Comparison of ENCODE assay signal across 9 cellular contexts in genomic region chr12:100706029-100706428, GRCh38.
DNase-seq lines count a peak whose midpoint lies in the region; ATAC-seq and TF ChIP-seq lines count a peak whose summit lies in the region.
"Had no signal": no experiment of that assay in that cellular context is flagged by ENCODE, and none has a peak within 500 bp of the region (broad histone marks: within the 10 kb centered on the region; RNA-seq: fewer than 3 reads in every experiment).

No MANE protein-coding gene starts in this region.

- H3K9me3 ChIP-seq in endodermal cell (ENCODE audit: control insufficient read depth, low read length) (no peaks in the 10 kb centered on the region), smooth muscle cell (replicated peaks; ENCODE audit: low read depth) (no peaks in the 10 kb centered on the region)

- H3K79me2 ChIP-seq in smooth muscle cell (ENCODE audit: low read depth): no peaks in the 10 kb centered on the region

- no peak overlapping the region for H2AFZ ChIP-seq in smooth muscle cell (ENCODE audit: low read depth)

- no peak for ATAC-seq in activated T-cell treated with anti-CD3 and anti-CD28 coated beads, Interleukin-2, amount 50 U/mL, for 4 hours
- no peak for ATAC-seq in HG02885 (IDR thresholded peaks at IDR 0.05; ENCODE audit: poor library complexity, unreplicated experiment)

- H3K36me3 ChIP-seq in endodermal cell (ENCODE audit: control insufficient read depth, insufficient read depth, low read length) (no peaks in the 10 kb centered on the region), smooth muscle cell (ENCODE audit: low read depth) (no peaks in the 10 kb centered on the region)

- no peaks in the 10 kb centered on the region for H3F3A ChIP-seq in smooth muscle cell (ENCODE audit: low read depth)

- H3K9ac ChIP-seq in endodermal cell (ENCODE audit: extremely low read depth, low read length, poor library complexity, severe bottlenecking) (no peak overlapping the region), smooth muscle cell (ENCODE audit: low read depth) (peak overlapping the region; percentile 55)

- TF ChIP-seq CTCF in endodermal cell (conservative IDR thresholded peaks at IDR 0.05): no peak
- no peak for TF ChIP-seq CTCF in smooth muscle cell (IDR thresholded peaks at IDR 0.05; ENCODE audit: borderline replicate concordance, insufficient read depth, poor library complexity, severe bottlenecking)

- no peaks in the 10 kb centered on the region for H3K27me3 Mint-ChIP-seq in endodermal cell (ENCODE audit: insufficient read depth)
- H3K27me3 Mint-ChIP-seq in activated T-cell treated with anti-CD3 and anti-CD28 coated beads, Interleukin-2, amount 50 U/mL, for 4 hours (ENCODE audit: low read depth): no peaks in the 10 kb centered on the region
- H3K27me3 Mint-ChIP-seq: activated naive CD8-positive, alpha-beta T cell treated with anti-CD3 and anti-CD28 coated beads, Interleukin-2, amount 10 ng/mL, durations not matched to agents 7 days and 5 days had no signal

- H3K4me3 ChIP-seq in endodermal cell (ENCODE audit: low read length) (no peak overlapping the region), smooth muscle cell (no peak overlapping the region)

- DNase-seq in HCEC 1CT (peak; percentile 98), NCI-H2196 treated with DMSO at 0.1 percent for 48 hours (lab: John Stamatoyannopoulos, UW; ENCODE audit: unreplicated experiment) (peak; percentile 55), endodermal cell (no peak), smooth muscle cell (lab: John Stamatoyannopoulos, UW; ENCODE audit: unreplicated experiment) (no peak)
- DNase-seq in activated T-cell treated with anti-CD3 and anti-CD28 coated beads, Interleukin-2, amount 50 U/mL, for 4 hours: no peak
- no peak for DNase-seq in activated T-cell treated with anti-CD3 and anti-CD28 coated beads, Interleukin-2, amount 50 U/mL, for 48 hours
- DNase-seq: activated naive CD8-positive, alpha-beta T cell treated with anti-CD3 and anti-CD28 coated beads, Interleukin-2, amount 10 ng/mL, durations not matched to agents 7 days and 5 days; hippocampal formation had no signal

- no peaks in the 10 kb centered on the region for H3K4me1 ChIP-seq in endodermal cell (ENCODE audit: control insufficient read depth, insufficient read depth, low read length)
- no peaks in the 10 kb centered on the region for H3K4me1 ChIP-seq in smooth muscle cell (ENCODE audit: low read depth)

- H3K9me3 Mint-ChIP-seq in endodermal cell: no peaks in the 10 kb centered on the region
- H3K9me3 Mint-ChIP-seq in activated T-cell treated with anti-CD3 and anti-CD28 coated beads, Interleukin-2, amount 50 U/mL, for 4 hours: no peaks in the 10 kb centered on the region
- H3K9me3 Mint-ChIP-seq: activated naive CD8-positive, alpha-beta T cell treated with anti-CD3 and anti-CD28 coated beads, Interleukin-2, amount 10 ng/mL, durations not matched to agents 7 days and 5 days had no signal

- H3K27me3 ChIP-seq in endodermal cell (ENCODE audit: control insufficient read depth, insufficient read depth, low read length, poor library complexity, severe bottlenecking): no peaks in the 10 kb centered on the region
- no peaks in the 10 kb centered on the region for H3K27me3 ChIP-seq in smooth muscle cell (ENCODE audit: low read depth)

- no peak overlapping the region for H3K4me3 Mint-ChIP-seq in endodermal cell
- no peak overlapping the region for H3K4me3 Mint-ChIP-seq in activated T-cell treated with anti-CD3 and anti-CD28 coated beads, Interleukin-2, amount 50 U/mL, for 4 hours
- H3K4me3 Mint-ChIP-seq: activated naive CD8-positive, alpha-beta T cell treated with anti-CD3 and anti-CD28 coated beads, Interleukin-2, amount 10 ng/mL, durations not matched to agents 7 days and 5 days had no signal

- H3K27ac ChIP-seq in endodermal cell (ENCODE audit: low read depth, low read length): peak overlapping the region; percentile 2
- H3K27ac ChIP-seq in smooth muscle cell (ENCODE audit: low read depth): peak overlapping the region; percentile 74

- peaks cover 2% of the 10 kb centered on the region for H3K4me1 Mint-ChIP-seq in endodermal cell
- H3K4me1 Mint-ChIP-seq in activated T-cell treated with anti-CD3 and anti-CD28 coated beads, Interleukin-2, amount 50 U/mL, for 4 hours (ENCODE audit: low read depth): no peaks in the 10 kb centered on the region
- H3K4me1 Mint-ChIP-seq: activated naive CD8-positive, alpha-beta T cell treated with anti-CD3 and anti-CD28 coated beads, Interleukin-2, amount 10 ng/mL, durations not matched to agents 7 days and 5 days had no signal

- H3K36me3 Mint-ChIP-seq in endodermal cell (ENCODE audit: low read depth): no peaks in the 10 kb centered on the region
- no peaks in the 10 kb centered on the region for H3K36me3 Mint-ChIP-seq in activated T-cell treated with anti-CD3 and anti-CD28 coated beads, Interleukin-2, amount 50 U/mL, for 4 hours (ENCODE audit: insufficient read depth)
- H3K36me3 Mint-ChIP-seq: activated naive CD8-positive, alpha-beta T cell treated with anti-CD3 and anti-CD28 coated beads, Interleukin-2, amount 10 ng/mL, durations not matched to agents 7 days and 5 days had no signal

- H3K4me2 ChIP-seq in smooth muscle cell: no peak overlapping the region

- WGBS in endodermal cell (ENCODE audit: insufficient coverage in 1 of 2, insufficient read length in 1 of 2), 2 experiments: 63 to 82% methylated on average over 3 of the region's 3 CpGs
- WGBS in smooth muscle cell (ENCODE audit: low lambda C conversion rate): 74% methylated on average over 3 of the region's 3 CpGs

- H3K27ac Mint-ChIP-seq in endodermal cell: no peak overlapping the region
- H3K27ac Mint-ChIP-seq: activated naive CD8-positive, alpha-beta T cell treated with anti-CD3 and anti-CD28 coated beads, Interleukin-2, amount 10 ng/mL, durations not matched to agents 7 days and 5 days had no signal

- no peaks in the 10 kb centered on the region for H4K20me1 ChIP-seq in smooth muscle cell (ENCODE audit: low read depth)

Comparison
In these comparisons a context has a peak if more than half of its experiments do, and no peak if none do; other contexts are left out.
1. DNase-seq: peak in HCEC 1CT (single experiment) and NCI-H2196 treated with DMSO at 0.1 percent for 48 hours (single experiment); none in endodermal cell (single experiment), smooth muscle cell (single experiment), activated T-cell treated with anti-CD3 and anti-CD28 coated beads, Interleukin-2, amount 50 U/mL, for 4 hours (single experiment) and activated T-cell treated with anti-CD3 and anti-CD28 coated beads, Interleukin-2, amount 50 U/mL, for 48 hours (0 of 2).